8 cellular contexts compared by ENCODE assay signal in genomic region chr10:71211759-71212248, GRCh38. TPM values are rescaled to one million over a fixed set of nuclear protein-coding genes. Genes with fewer than 3 reads are reported as not detected.
A peak's percentile ranks its signal among the peaks of the same experiment; 100 is the strongest.
DNase-seq lines count a peak whose midpoint lies in the region; ATAC-seq, FAIRE-seq and TF ChIP-seq lines count a peak whose summit lies in the region.

No MANE protein-coding gene starts in this region.

- no peak for FAIRE-seq in pancreas (lab: Jason Lieb, UNC)

- POLR2A ChIA-PET in Caco-2 (lab: Charles Lee), result interaction anchor here (1.2 kb wide), 1 partner anchor 26 kb away, joined by 3 read pairs; no protein-coding TSS in a partner anchor
- POLR2A ChIA-PET in RWPE1 (lab: Yijun Ruan, JAX; ENCODE audit: low non-redundant PET), result interaction anchor here (1.0 kb wide), 1 partner anchor 52 kb away, joined by 4 read pairs; no protein-coding TSS in a partner anchor

- peak overlapping the region; percentile 89 for H3K27ac ChIP-seq in RWPE1
- peak overlapping the region; percentile 89 to 95 (median 92) for H3K27ac ChIP-seq in esophagus squamous epithelium
- peak overlapping the region in 2 of 4 donors; percentile 77 to 86 for H3K27ac ChIP-seq in pancreas

- H3K27me3 ChIP-seq in Caco-2 (replicated peaks; ENCODE audit: control insufficient read depth, insufficient read depth, low read length) (peaks cover 17% of the 10 kb centered on the region), esophagus squamous epithelium (peaks cover 0 to 39% (median 3%) of the 10 kb centered on the region in 4 donors), pancreas (no peaks in the 10 kb centered on the region)

- 8 to 10% methylated on average over 2 to 5 of the region's 6 CpGs for WGBS in esophagus squamous epithelium, 2 donors
- 3% methylated on average over 6 of the region's 6 CpGs for WGBS in pancreas, 2 donors

- TF ChIP-seq POLR2A in esophagus squamous epithelium (IDR thresholded peaks at IDR 0.05), result no peak

- DNase-seq in Caco-2, result peak in 1 of 2 experiments; percentile 32
- DNase-seq in RWPE1 (ENCODE audit: low spot score), result no peak
- DNase-seq in esophagus squamous epithelium (lab: John Stamatoyannopoulos, UW), result no peak
- DNase-seq in pancreas, result no peak
- DNase-seq in left lobe of liver (ENCODE audit: low spot score), result no peak
- DNase-seq in kidney tubule cell (ENCODE audit: low spot score), result no peak

- intact Hi-C loops in Caco-2 (cut with micrococcal nuclease; ENCODE audit: unreplicated experiment) (loop anchor here (1.0 kb wide), 2 partner anchors 34 to 58 kb away; no protein-coding TSS in a partner anchor), esophagus squamous epithelium (cut with DNase I) (no loop called here), pancreas (cut with DNase I) (no loop called here)

- peak overlapping the region; percentile 66 for H3K4me3 ChIP-seq in Caco-2 (ENCODE audit: low read depth, low read length)
- H3K4me3 ChIP-seq in esophagus squamous epithelium, result peak overlapping the region; percentile 67 to 94 (median 81)
- peak overlapping the region in 3 of 4 donors; percentile 55 to 79 (median 59) for H3K4me3 ChIP-seq in pancreas

- no peaks in the 10 kb centered on the region for H3K9me3 Mint-ChIP-seq in Caco-2 (ENCODE audit: unreplicated experiment)

- CTCF ChIA-PET in Caco-2 (lab: Charles Lee) (interaction anchor here (0.7 to 1.0 kb wide), 3 partner anchors 24 to 73 kb away, joined by 3 to 5 read pairs (median 3); no protein-coding TSS in a partner anchor), RWPE1 (lab: Yijun Ruan, JAX) (interaction anchor here (0.7 to 1.9 kb wide), 4 partner anchors 73 to 309 kb away, joined by 3 to 5 read pairs (median 4); no protein-coding TSS in a partner anchor)

- no peak for ATAC-seq in pancreas
- ATAC-seq in GM21786 (IDR thresholded peaks at IDR 0.05; ENCODE audit: unreplicated experiment), result no peak
- no peak for ATAC-seq in left lobe of liver
- ATAC-seq in HG03354 (IDR thresholded peaks at IDR 0.05; ENCODE audit: poor library complexity, severe bottlenecking, unreplicated experiment), result no peak

- H3K36me3 Mint-ChIP-seq in Caco-2 (ENCODE audit: insufficient read depth, unreplicated experiment), result no peaks in the 10 kb centered on the region

- no peaks in the 10 kb centered on the region for H3K9me3 ChIP-seq in Caco-2
- H3K9me3 ChIP-seq in esophagus squamous epithelium, result no peaks in the 10 kb centered on the region
- no peaks in the 10 kb centered on the region for H3K9me3 ChIP-seq in pancreas

- peaks cover 31% of the 10 kb centered on the region for H3K27me3 Mint-ChIP-seq in Caco-2 (ENCODE audit: insufficient read depth, unreplicated experiment)

- no peak overlapping the region for H3K27ac Mint-ChIP-seq in Caco-2 (ENCODE audit: unreplicated experiment)

- no peaks in the 10 kb centered on the region for H3K36me3 ChIP-seq in Caco-2 (ENCODE audit: control insufficient read depth, insufficient read depth, low read length)
- H3K36me3 ChIP-seq in esophagus squamous epithelium, result no peaks in the 10 kb centered on the region
- H3K36me3 ChIP-seq in pancreas, result no peaks in the 10 kb centered on the region

- H3K4me1 ChIP-seq in Caco-2, result peaks cover 25% of the 10 kb centered on the region
- peaks cover 10 to 57% (median 15%) of the 10 kb centered on the region in 3 donors for H3K4me1 ChIP-seq in esophagus squamous epithelium
- peaks cover 0 to 7% (median 3%) of the 10 kb centered on the region in 3 donors for H3K4me1 ChIP-seq in pancreas

- H3K4me1 Mint-ChIP-seq in Caco-2 (ENCODE audit: low read depth, unreplicated experiment), result peaks cover 16% of the 10 kb centered on the region

- H3K4me3 Mint-ChIP-seq in Caco-2 (ENCODE audit: unreplicated experiment), result peak overlapping the region; percentile 81

- BruUV-seq in Caco-2 (replicated peaks; lab: Mats Ljungman, UMichigan), result no TSS peak

- TF ChIP-seq CTCF in Caco-2 (IDR thresholded peaks at IDR 0.05; ENCODE audit: insufficient read depth in 1 of 2, low read depth in 1 of 2, low read length in 1 of 2, severe bottlenecking in 1 of 2, unreplicated experiment in 1 of 2) (no peak), RWPE1 (conservative IDR thresholded peaks at IDR 0.05; ENCODE audit: low read depth) (no peak), esophagus squamous epithelium (IDR thresholded peaks at IDR 0.05) (no peak), pancreas (IDR thresholded peaks at IDR 0.05) (no peak)

RNA-seq across cellular contexts. Expression of gene UNC5B, which starts 0.6 kb away (rescaled TPM):
- total RNA-seq in Caco-2 (2022) (16.2 and 22.4 TPM in 2 replicates), esophagus squamous epithelium (10 to 100 TPM; 18.9 to 48.1 (median 28.4) TPM), pancreas (1 to 10 TPM; 2.8 to 7.7 (median 4.4) TPM), left lobe of liver (1.8 TPM)
- 1 to 10 TPM; 2.4 to 4.8 TPM for polyA plus RNA-seq in pancreas
